In the genomic region with DNA sequence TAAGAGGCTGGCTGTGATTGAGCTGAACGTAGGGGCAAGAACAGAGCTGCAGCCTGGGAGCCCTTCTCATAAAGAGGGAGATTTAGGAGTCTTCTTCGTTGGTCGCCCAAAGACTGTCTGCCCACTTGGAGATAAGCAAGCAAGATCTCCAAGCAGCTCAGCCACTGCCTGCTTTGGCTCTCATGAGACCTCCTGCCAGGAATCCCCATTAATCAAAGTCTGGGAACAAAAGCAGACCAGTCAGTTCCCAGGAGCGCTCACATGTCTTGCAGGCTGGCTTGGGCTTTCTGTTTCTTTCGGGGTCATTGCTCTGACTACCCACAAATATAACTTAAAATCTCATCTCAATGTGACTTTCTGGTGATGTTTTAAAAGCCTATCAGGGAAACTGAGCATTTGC, we compare ENCODE assay signal across 18 cellular contexts. TPM values are rescaled to one million over a fixed set of nuclear protein-coding genes. Genes with fewer than 3 reads are reported as not detected.
DNase-seq lines count a peak whose midpoint lies in the region; ATAC-seq and TF ChIP-seq lines count a peak whose summit lies in the region.
"Had no signal": no experiment of that assay in that cellular context is flagged by ENCODE, and none has a peak within 500 bp of the region (broad histone marks: within the 10 kb centered on the region; RNA-seq: fewer than 3 reads in every experiment).

No MANE protein-coding gene starts in this region.

- H3K4me1 ChIP-seq in neural progenitor cell (peaks cover 18% of the 10 kb centered on the region), PC-3 (ENCODE audit: insufficient read depth, low read length) (no peaks in the 10 kb centered on the region)

- H3K4me3 ChIP-seq in neural progenitor cell (no peak overlapping the region), PC-3 (ENCODE audit: low read length) (no peak overlapping the region)
- H3K4me3 ChIP-seq: lung, SJCRH30 had no signal

- TF ChIP-seq CTCF in neural progenitor cell (IDR thresholded peaks at IDR 0.05) (no peak), PC-3 (conservative IDR thresholded peaks at IDR 0.05; ENCODE audit: low read depth, low read length) (no peak)

- H4K20me1 ChIP-seq in neural progenitor cell (ENCODE audit: low read depth): peaks cover 5% of the 10 kb centered on the region
- H4K20me1 ChIP-seq in PC-3 (ENCODE audit: low read length): no peaks in the 10 kb centered on the region

- CTCF ChIA-PET in PC-3 (lab: Charles Lee): no interaction called here

- peaks cover 19% of the 10 kb centered on the region for H3F3A ChIP-seq in neural progenitor cell (ENCODE audit: low read depth)
- H3F3A ChIP-seq in PC-3 (ENCODE audit: low read length, unreplicated experiment): no peaks in the 10 kb centered on the region

- H3K4me2 ChIP-seq in neural progenitor cell (peak overlapping the region; percentile 32), PC-3 (ENCODE audit: low read length) (no peak overlapping the region)

- H3K79me2 ChIP-seq in neural progenitor cell (ENCODE audit: low read depth) (peaks cover 15% of the 10 kb centered on the region), PC-3 (ENCODE audit: low read length) (no peaks in the 10 kb centered on the region)

- peak overlapping the region; percentile 77 for H2AFZ ChIP-seq in neural progenitor cell (replicated peaks)
- no peak overlapping the region for H2AFZ ChIP-seq in PC-3 (ENCODE audit: low read length)

- POLR2A ChIA-PET in PC-3 (lab: Charles Lee; ENCODE audit: unreplicated experiment): no interaction called here

- intact Hi-C loops in PC-3 (cut with micrococcal nuclease): loop anchor here (5.0 kb wide), 1 partner anchor 167 kb away; no protein-coding TSS in a partner anchor

- H3K36me3 ChIP-seq in neural progenitor cell: no peaks in the 10 kb centered on the region
- no peaks in the 10 kb centered on the region for H3K36me3 ChIP-seq in PC-3 (ENCODE audit: low read depth, low read length)
- H3K36me3 ChIP-seq: SJCRH30 had no signal

- H3K27ac Mint-ChIP-seq in neural progenitor cell: no peak overlapping the region
- H3K27ac Mint-ChIP-seq: dendritic cell treated with granulocyte-macrophage colony-stimulating factor and Interleukin-4, amounts not matched to agents 40 ng/mL and 50 ng/mL, for 4 days; immature natural killer cell had no signal

- H3K9me3 ChIP-seq in neural progenitor cell (ENCODE audit: low read depth): no peaks in the 10 kb centered on the region
- H3K9me3 ChIP-seq in PC-3 (ENCODE audit: low read length): no peaks in the 10 kb centered on the region
- H3K9me3 ChIP-seq: SJCRH30 had no signal

- no peaks in the 10 kb centered on the region for H3K9me3 Mint-ChIP-seq in neural progenitor cell
- H3K9me3 Mint-ChIP-seq: dendritic cell treated with granulocyte-macrophage colony-stimulating factor and Interleukin-4, amounts not matched to agents 40 ng/mL and 50 ng/mL, for 4 days; immature natural killer cell had no signal

- H3K27ac ChIP-seq in neural progenitor cell (no peak overlapping the region), PC-3 (ENCODE audit: low read length) (no peak overlapping the region)
- H3K27ac ChIP-seq: SJCRH30 had no signal

- H3K27me3 ChIP-seq in neural progenitor cell (peaks cover 7% of the 10 kb centered on the region), PC-3 (ENCODE audit: low read length) (no peaks in the 10 kb centered on the region)
- H3K27me3 ChIP-seq: SJCRH30 had no signal

- H3K9me2 ChIP-seq in PC-3 (replicated peaks; ENCODE audit: low read length): no peaks in the 10 kb centered on the region

- H3K27me3 Mint-ChIP-seq in neural progenitor cell (ENCODE audit: insufficient read depth, low read depth): peaks cover 4% of the 10 kb centered on the region

- H3K36me3 Mint-ChIP-seq in neural progenitor cell: peaks cover 2% of the 10 kb centered on the region
- H3K36me3 Mint-ChIP-seq: immature natural killer cell had no signal

- ATAC-seq in HG02938 (IDR thresholded peaks at IDR 0.05; ENCODE audit: unreplicated experiment) (no peak), PC-3 (no peak), HG02840 (IDR thresholded peaks at IDR 0.05; ENCODE audit: low FRiP score, unreplicated experiment) (no peak)

- H3K9ac ChIP-seq in neural progenitor cell (no peak overlapping the region), PC-3 (ENCODE audit: low read length) (no peak overlapping the region)

- H3K4me3 Mint-ChIP-seq in neural progenitor cell: no peak overlapping the region
- H3K4me3 Mint-ChIP-seq: dendritic cell treated with granulocyte-macrophage colony-stimulating factor and Interleukin-4, amounts not matched to agents 40 ng/mL and 50 ng/mL, for 4 days had no signal

- H3K4me1 Mint-ChIP-seq in neural progenitor cell: peaks cover 22% of the 10 kb centered on the region

- DNase-seq in DMS 273 treated with DMSO at 0.1 percent for 48 hours (lab: John Stamatoyannopoulos, UW): peak; percentile 16
- peak; percentile 66 for DNase-seq in NCI-H146 treated with DMSO at 0.1 percent for 48 hours (lab: John Stamatoyannopoulos, UW; ENCODE audit: unreplicated experiment)
- DNase-seq in astrocyte of the hippocampus (ENCODE audit: low read depth, low spot score): peak; percentile 87
- peak; percentile 55 for DNase-seq in neural progenitor cell (ENCODE audit: low spot score)
- no peak for DNase-seq in PC-3
- DNase-seq: activated CD4-positive, alpha-beta T cell treated with anti-CD3 and anti-CD28 coated beads for 48 hours; activated CD8-positive, alpha-beta memory T cell treated with anti-CD3 and anti-CD28 coated beads, Interleukin-2, amount 50 U/mL, for 4 hours; activated gamma-delta T cell treated with Interleukin-2 at 50 U/mL for 16 hours; AML-193; anterior cingulate cortex; erythroblast; immature natural killer cell; SJCRH30; stimulated activated CD4-positive, alpha-beta T cell treated with anti-CD3 and anti-CD28 coated beads, Interleukin-2, amount 100 ng/mL, for 48 hours had no signal

- BruUV-seq in PC-3 (replicated peaks; lab: Mats Ljungman, UMichigan): no TSS peak

RNA-seq across cellular contexts. Expression of gene ANKRD6, which starts 2.4 kb away (rescaled TPM):
- total RNA-seq in neural progenitor cell (ENCODE audit: low replicate concordance) (36.3 and 45.0 TPM in 2 replicates), PC-3 (2014; rRNA removed) (5.6 and 6.9 TPM in 2 replicates)

RNA-seq across cellular contexts. Expression of gene RRAGD, which starts 18.5 kb away (rescaled TPM):
- total RNA-seq in neural progenitor cell (ENCODE audit: low replicate concordance): 18.6 and 20.7 TPM in 2 replicates
- total RNA-seq in PC-3 (2014; rRNA removed): 0.35 and 0.62 TPM in 2 replicates

Comparison
In these comparisons a context has a peak if more than half of its experiments do, and no peak if none do; other contexts are left out.
1. RNA of gene RRAGD, which starts 18.5 kb away (total RNA-seq): 18.6 to 20.7 TPM in neural progenitor cell; 0.35 to 0.62 TPM in PC-3; every median in the first group is over 10 times any median in the second.